1 cellular context compared by ENCODE assay signal in genomic region chr6:16705403-16705993, GRCh38.
TF ChIP-seq lines count a peak whose summit lies in the region.

No MANE protein-coding gene starts in this region.

TF ChIP-seq in HEK293, 187 proteins besides CTCF, POLR2A, EP300 and RAD21 (continued from another document):
- TF ChIP-seq ZNF280C (tag by site-specific recombination; IDR thresholded peaks at IDR 0.05) (no peak), ZNF600 (tag by site-specific recombination; IDR thresholded peaks at IDR 0.05) (0 out of 2 replicates have a peak, but pooled peaks have one; percentile 59), ZNF394 (tag by site-specific recombination; IDR thresholded peaks at IDR 0.05; ENCODE audit: borderline replicate concordance) (no peak)
